Comparison of ENCODE assay signal across 21 cellular contexts in the genomic region with DNA sequence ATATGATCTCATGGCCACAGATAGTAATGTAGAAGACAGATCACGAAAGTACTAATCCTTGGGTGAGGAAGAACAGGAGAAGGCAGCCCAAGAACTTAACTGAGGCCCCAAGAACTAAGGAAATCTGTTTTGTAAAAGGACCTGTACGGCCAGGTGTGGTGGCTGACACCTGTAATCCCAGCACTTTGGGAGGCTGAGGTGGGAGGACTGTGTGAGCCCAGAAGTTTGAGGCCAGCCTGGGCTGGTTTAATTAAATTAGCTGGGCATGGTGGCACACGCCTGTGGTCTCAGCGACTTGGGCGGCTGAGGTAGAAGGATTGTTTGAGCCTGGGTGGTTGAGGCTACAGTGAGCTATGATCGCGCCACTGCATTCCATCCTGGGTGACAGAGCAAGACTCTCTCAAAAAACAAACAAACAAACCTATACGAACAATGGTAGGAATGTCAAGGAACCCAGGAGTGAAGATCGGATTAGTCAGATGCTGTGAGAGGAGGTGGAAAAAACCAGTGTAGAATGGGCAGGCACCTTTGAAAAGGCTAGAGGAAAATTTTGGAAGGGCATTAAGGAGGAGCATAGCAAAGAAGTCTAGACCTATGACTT. TPM values are rescaled to one million over a fixed set of nuclear protein-coding genes. Genes with fewer than 3 reads are reported as not detected.
DNase-seq lines count a peak whose midpoint lies in the region; ATAC-seq and TF ChIP-seq lines count a peak whose summit lies in the region.
"Had no signal": no experiment of that assay in that cellular context is flagged by ENCODE, and none has a peak within 500 bp of the region (broad histone marks: within the 10 kb centered on the region; RNA-seq: fewer than 3 reads in every experiment).

No MANE protein-coding gene starts in this region.

- ATAC-seq in GM21723 (IDR thresholded peaks at IDR 0.05; ENCODE audit: unreplicated experiment) (no peak), GM19395 (IDR thresholded peaks at IDR 0.05; ENCODE audit: unreplicated experiment) (no peak)
- ATAC-seq: GM12878, Right ventricle myocardium inferior had no signal

- no peaks in the 10 kb centered on the region for H3K27me3 ChIP-seq in breast epithelium
- no peaks in the 10 kb centered on the region for H3K27me3 ChIP-seq in kidney epithelial cell (ENCODE audit: control insufficient read depth, insufficient read depth, low read length)
- H3K27me3 ChIP-seq: ovary had no signal

- H3K4me3 ChIP-seq in breast epithelium, result no peak overlapping the region
- H3K4me3 ChIP-seq in astrocyte of the spinal cord (ENCODE audit: low read depth, low read length), result no peak overlapping the region
- H3K4me3 ChIP-seq in kidney epithelial cell (ENCODE audit: low read depth, low read length), result no peak overlapping the region
- H3K4me3 ChIP-seq: GM12878, ovary had no signal

- H3K36me3 Mint-ChIP-seq in MCF 10A (ENCODE audit: insufficient read depth, unreplicated experiment), result peaks cover 7% of the 10 kb centered on the region

- H3K27ac Mint-ChIP-seq in MCF 10A (ENCODE audit: low read depth, unreplicated experiment), result peak overlapping the region; percentile 98
- H3K27ac Mint-ChIP-seq: activated naive CD4-positive, alpha-beta T cell treated with anti-CD3 and anti-CD28 coated beads for 36 hours had no signal

- peaks cover 61% of the 10 kb centered on the region for H3K4me1 Mint-ChIP-seq in MCF 10A (ENCODE audit: insufficient read depth, unreplicated experiment)

- H3K27me3 Mint-ChIP-seq in MCF 10A (ENCODE audit: insufficient read depth, unreplicated experiment), result no peaks in the 10 kb centered on the region

- POLR2A ChIA-PET in MCF 10A (lab: Yijun Ruan, JAX), result interaction anchor here (0.6 to 7.7 kb wide), 11 partner anchors 10 to 210 kb away, joined by 3 to 74 read pairs (median 4); no protein-coding TSS in a partner anchor

- H3K9me3 ChIP-seq in breast epithelium, result no peaks in the 10 kb centered on the region
- H3K9me3 ChIP-seq: ovary had no signal

- no peak overlapping the region for H3K27ac ChIP-seq in breast epithelium
- H3K27ac ChIP-seq: 22Rv1, ovary had no signal

- CTCF ChIA-PET in MCF 10A (lab: Yijun Ruan, JAX), result interaction anchor here (0.6 to 1.5 kb wide), 5 partner anchors 48 to 1510 kb away, joined by 3 to 6 read pairs (median 3); no protein-coding TSS in a partner anchor

- TF ChIP-seq POLR2A in breast epithelium (IDR thresholded peaks at IDR 0.05), result no peak

- H3K36me3 ChIP-seq in breast epithelium (no peaks in the 10 kb centered on the region), kidney epithelial cell (ENCODE audit: control insufficient read depth, insufficient read depth, low read length) (no peaks in the 10 kb centered on the region)
- H3K36me3 ChIP-seq: ovary had no signal

- intact Hi-C loops in MCF 10A (cut with micrococcal nuclease), result no loop called here
- intact Hi-C loops in breast epithelium (cut with DNase I; ENCODE audit: low total_unique reads), result no loop called here

- peak overlapping the region; percentile 42 for H3K4me3 Mint-ChIP-seq in MCF 10A (ENCODE audit: unreplicated experiment)
- H3K4me3 Mint-ChIP-seq: activated naive CD4-positive, alpha-beta T cell treated with anti-CD3 and anti-CD28 coated beads for 36 hours had no signal

- no TSS peak for BruUV-seq in MCF 10A (replicated peaks; lab: Mats Ljungman, UMichigan)

- H3K9me3 Mint-ChIP-seq in MCF 10A (ENCODE audit: unreplicated experiment), result peaks cover 7% of the 10 kb centered on the region
- H3K9me3 Mint-ChIP-seq: activated naive CD4-positive, alpha-beta T cell treated with anti-CD3 and anti-CD28 coated beads for 36 hours had no signal

- DNase-seq in MCF 10A (ENCODE audit: unreplicated experiment), result peak; percentile 70
- DNase-seq in breast epithelium (ENCODE audit: low spot score in 2 of 2), result no peak
- peak; percentile 32 for DNase-seq in astrocyte of the spinal cord (ENCODE audit: low read depth, low spot score)
- peak; percentile 41 for DNase-seq in kidney epithelial cell (ENCODE audit: low read depth)
- DNase-seq in AG08395 (ENCODE audit: low spot score), result no peak
- no peak for DNase-seq in NOMO-1 (lab: John Stamatoyannopoulos, UW; ENCODE audit: unreplicated experiment in 2 of 2)
- DNase-seq: activated CD4-positive, alpha-beta T cell treated with anti-CD3 and anti-CD28 coated beads, Interleukin-2, amount 50 U/mL, for 48 hours; activated naive CD4-positive, alpha-beta T cell treated with anti-CD3 and anti-CD28 coated beads for 36 hours; anterior cingulate cortex; C1 segment of cervical spinal cord; DMS 273 treated with DMSO at 0.1 percent for 48 hours; GF-D8; NCI-H1694 treated with DMSO at 0.1 percent for 48 hours; NK-92 treated with Interleukin-12 subunit alpha and Interleukin-12 subunit beta, amount 100 ng/mL, for 24 hours; ovary; substantia nigra had no signal

- H3K4me1 ChIP-seq in breast epithelium, result no peaks in the 10 kb centered on the region

- in situ Hi-C loops in astrocyte of the spinal cord (cut with HindIII; ENCODE audit: low sequenced_read_pairs), result no loop called here

- no peak for TF ChIP-seq CTCF in MCF 10A (IDR thresholded peaks at IDR 0.05; ENCODE audit: unreplicated experiment)
- no peak for TF ChIP-seq CTCF in breast epithelium (IDR thresholded peaks at IDR 0.05)
- TF ChIP-seq CTCF in astrocyte of the spinal cord (IDR thresholded peaks at IDR 0.05; ENCODE audit: low read depth, low read length), result no peak
- TF ChIP-seq CTCF in kidney epithelial cell (IDR thresholded peaks at IDR 0.05; ENCODE audit: insufficient read depth, low read length, poor library complexity, severe bottlenecking), result no peak

RNA-seq across cellular contexts. Expression of a gene that starts 53.2 kb away (rescaled TPM):
- total RNA-seq in MCF 10A (2022), result 46.0 and 56.1 TPM in 2 replicates
- 10 to 100 TPM; 59.4 to 76.7 (median 64.9) TPM for total RNA-seq in breast epithelium
- 13.8 and 16.9 TPM in 2 replicates for total RNA-seq in kidney epithelial cell

Comparison
In these comparisons a context has a peak if more than half of its experiments do, and no peak if none do; other contexts are left out.
1. DNase-seq: peak in MCF 10A (single experiment), astrocyte of the spinal cord (single experiment) and kidney epithelial cell (single experiment); none in breast epithelium (0 of 2), AG08395 (single experiment) and NOMO-1 (0 of 2).